ENCODE assay signal across 21 cellular contexts in the genomic region with DNA sequence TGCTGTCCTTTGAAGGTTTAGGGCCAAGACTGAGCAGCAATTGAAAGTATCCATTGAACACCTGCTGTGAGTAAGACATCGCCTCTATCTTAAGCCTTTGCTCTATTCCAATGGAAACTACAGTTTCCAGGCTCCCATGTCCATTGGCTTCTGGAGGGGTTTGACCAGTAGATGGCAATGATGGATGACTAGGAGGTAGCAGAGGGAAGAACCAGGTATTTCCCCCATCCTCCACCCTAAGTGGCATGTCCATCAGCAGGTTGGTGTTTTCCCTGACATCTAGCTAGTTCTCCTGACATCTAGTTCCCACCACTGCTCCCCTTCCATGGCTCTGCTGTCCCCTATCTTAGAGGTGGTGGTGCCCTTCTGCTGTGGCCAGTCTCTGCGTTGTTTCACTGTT.
"Had no signal": no experiment of that assay in that cellular context is flagged by ENCODE, and none has a peak within 500 bp of the region (broad histone marks: within the 10 kb centered on the region; RNA-seq: fewer than 3 reads in every experiment).

No MANE protein-coding gene starts in this region.

- H3K27ac ChIP-seq: cardiac muscle cell, esophagus squamous epithelium, prostate gland, skin epidermis, tibial nerve had no signal

- H3K27me3 ChIP-seq: cardiac muscle cell, esophagus squamous epithelium, tibial nerve had no signal

- H3K9me3 ChIP-seq: esophagus squamous epithelium, prostate gland, tibial nerve had no signal

- H3K4me3 ChIP-seq: cardiac muscle cell, esophagus squamous epithelium, prostate gland, skin epidermis, tibial nerve had no signal

- H3K27me3 Mint-ChIP-seq: T-cell had no signal

- H3K36me3 ChIP-seq: cardiac muscle cell, prostate gland had no signal

- FAIRE-seq: colon, endothelial cell of umbilical vein had no signal

- H3K4me3 Mint-ChIP-seq: T-cell had no signal

- H3K27ac Mint-ChIP-seq: T-cell had no signal

- ATAC-seq: activated CD4-positive, CD25-positive, alpha-beta regulatory T cell treated with anti-CD3 and anti-CD28 coated beads, Interleukin-2, amount 50 U/mL, for 24 hours; left ventricle myocardium superior; right cardiac atrium; T-cell had no signal

- H3K9me3 Mint-ChIP-seq: T-cell had no signal

- DNase-seq: activated CD4-positive, alpha-beta T cell treated with anti-CD3 and anti-CD28 coated beads, Interleukin-2, amount 50 U/mL, for 1 hour; activated CD8-positive, alpha-beta memory T cell treated with anti-CD3 and anti-CD28 coated beads for 24 hours; activated gamma-delta T cell treated with Interleukin-2 at 50 U/mL for 16 hours; effector CD4-positive, alpha-beta T cell; esophagus squamous epithelium; hypothalamus; left ventricle myocardium superior; mesenchymal stem cell; right cardiac atrium; stimulated activated CD4-positive, alpha-beta T cell treated with anti-CD3 and anti-CD28 coated beads, Interleukin-4, amount 100 ng/mL, for 24 hours; stimulated activated naive CD4-positive, alpha-beta T cell treated with Interleukin-2 at 50 U/mL for 16 hours; substantia nigra; T-cell; T1000 had no signal

- H3K4me1 ChIP-seq: esophagus squamous epithelium, prostate gland, tibial nerve had no signal
